In the genomic region with DNA sequence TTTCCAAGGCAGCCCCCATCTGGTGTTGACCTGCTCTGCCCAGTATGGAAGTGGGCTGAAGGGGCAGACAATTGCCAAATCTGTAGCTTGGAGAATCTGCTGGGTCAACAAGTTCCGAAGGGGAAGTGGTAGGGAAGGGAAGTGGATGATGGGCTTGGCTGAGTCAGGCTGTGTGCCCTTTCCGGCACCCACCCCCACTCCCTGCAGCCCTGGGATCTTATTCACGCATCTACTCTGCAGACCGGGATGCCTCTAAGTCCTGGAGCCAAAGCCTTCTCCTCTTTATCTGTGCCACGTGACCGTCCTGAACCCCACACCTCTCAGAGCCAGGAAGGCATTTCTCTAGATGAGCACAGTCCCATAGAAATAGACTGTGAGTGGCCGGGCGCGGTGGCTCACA, we compare ENCODE assay signal across 13 cellular contexts. TPM values are rescaled to one million over a fixed set of nuclear protein-coding genes. Genes with fewer than 3 reads are reported as not detected.
DNase-seq lines count a peak whose midpoint lies in the region; ATAC-seq, FAIRE-seq and TF ChIP-seq lines count a peak whose summit lies in the region.
"Had no signal": no experiment of that assay in that cellular context is flagged by ENCODE, and none has a peak within 500 bp of the region (broad histone marks: within the 10 kb centered on the region; RNA-seq: fewer than 3 reads in every experiment).

No MANE protein-coding gene starts in this region.

- FAIRE-seq in pancreas (lab: Jason Lieb, UNC): no peak

- TF ChIP-seq CTCF in heart left ventricle (IDR thresholded peaks at IDR 0.05): no peak
- no peak for TF ChIP-seq CTCF in pancreas (IDR thresholded peaks at IDR 0.05)

- ATAC-seq in heart left ventricle: peak; percentile 63 to 90 (median 84)
- peak in 3 of 4 donors; percentile 26 to 79 (median 74) for ATAC-seq in pancreas
- ATAC-seq in HG02571 (IDR thresholded peaks at IDR 0.05; ENCODE audit: unreplicated experiment): no peak
- ATAC-seq: activated CD4-positive, CD25-positive, alpha-beta regulatory T cell treated with anti-CD3 and anti-CD28 coated beads, Interleukin-2, amount 50 U/mL, for 24 hours had no signal

- intact Hi-C loops in heart left ventricle (cut with DNase I) (no loop called here), pancreas (cut with DNase I) (no loop called here)

- H3K36me3 ChIP-seq in heart left ventricle (peaks cover 0 to 14% (median 0%) of the 10 kb centered on the region in 9 donors), pancreas (no peaks in the 10 kb centered on the region)
- H3K36me3 ChIP-seq: BE2C, cardiac muscle cell had no signal

- DNase-seq in ELR (ENCODE audit: low read depth): peak; percentile 56
- DNase-seq in RPMI8226: peak; percentile 31
- DNase-seq in heart left ventricle: peak in 4 of 5 donors; percentile 44 to 66 (median 55)
- DNase-seq in pancreas: peak in 1 of 6 donors; percentile 49
- DNase-seq in NCI-H1105 (lab: John Stamatoyannopoulos, UW): no peak
- no peak for DNase-seq in stimulated activated CD8-positive, alpha-beta memory T cell treated with anti-CD3 and anti-CD28 coated beads, Interleukin-4, amount 100 ng/mL, for 48 hours
- no peak for DNase-seq in inferior parietal cortex (ENCODE audit: extremely low spot score)
- DNase-seq: BE2C, islet precursor cell, KG1 had no signal

- WGBS in heart left ventricle, 4 donors: 39 to 49% (median 41%) methylated on average over 9 of the region's 9 CpGs
- 45 to 68% methylated on average over 9 of the region's 9 CpGs for whole genome bisulfite sequencing in pancreas, 2 donors

- peak overlapping the region in 4 of 12 donors; percentile 12 to 38 (median 22) for H3K4me3 ChIP-seq in heart left ventricle
- no peak overlapping the region for H3K4me3 ChIP-seq in pancreas
- H3K4me3 ChIP-seq: cardiac muscle cell had no signal

- peaks cover 0 to 21% (median 0%) of the 10 kb centered on the region in 12 donors for H3K4me1 ChIP-seq in heart left ventricle
- no peaks in the 10 kb centered on the region for H3K4me1 ChIP-seq in pancreas
- H3K4me1 ChIP-seq: BE2C had no signal

- H3K27ac ChIP-seq in heart left ventricle (peak overlapping the region in 6 of 12 donors; percentile 19 to 91 (median 66)), pancreas (peak overlapping the region in 1 of 4 donors; percentile 57)
- H3K27ac ChIP-seq: cardiac muscle cell had no signal

- H3K9me3 ChIP-seq in heart left ventricle: no peaks in the 10 kb centered on the region
- no peaks in the 10 kb centered on the region for H3K9me3 ChIP-seq in pancreas
- H3K9me3 ChIP-seq: BE2C had no signal

- no peak for TF ChIP-seq POLR2A in heart left ventricle (IDR thresholded peaks at IDR 0.05)

- H3K27me3 ChIP-seq in heart left ventricle: peaks cover 0 to 22% (median 0%) of the 10 kb centered on the region in 9 donors
- H3K27me3 ChIP-seq in pancreas: no peaks in the 10 kb centered on the region
- H3K27me3 ChIP-seq: cardiac muscle cell had no signal

RNA-seq across cellular contexts. Expression of a gene that starts 7.5 kb away (rescaled TPM):
- total RNA-seq in heart left ventricle (1 to 10 TPM in 3 of 9 donors, under 1 TPM in 6; 0.12 to 3.3 (median 0.94) TPM), pancreas (1 to 10 TPM in 1 of 6 donors, under 1 TPM in 4, not detected in 1; 0.09 to 1.2 (median 0.69) TPM)
- polyA plus RNA-seq in heart left ventricle (under 1 TPM; 0.23 to 0.55 TPM), pancreas (under 1 TPM; 0.12 to 0.23 TPM)
- total RNA-seq: cardiac muscle cell had no signal
- polyA plus RNA-seq: cardiac muscle cell had no signal

RNA-seq across cellular contexts. Expression of a gene that starts 14.8 kb away (rescaled TPM):
- total RNA-seq in heart left ventricle (10 to 100 TPM in 3 of 9 donors, 1 to 10 TPM in 6; 3.0 to 37.9 (median 7.5) TPM), pancreas (10 to 100 TPM in 2 of 6 donors, 1 to 10 TPM in 4; 1.2 to 10.4 (median 4.5) TPM)
- polyA plus RNA-seq in heart left ventricle (1 to 10 TPM in 1 of 2 donors, under 1 TPM in 1; 0.80 to 5.6 TPM), pancreas (1 to 10 TPM; 2.3 to 4.1 TPM)
- total RNA-seq: cardiac muscle cell had no signal
- polyA plus RNA-seq: cardiac muscle cell had no signal

RNA-seq across cellular contexts. Expression of a gene that starts 24.6 kb away (rescaled TPM):
- total RNA-seq in heart left ventricle (10 to 100 TPM in 2 of 9 donors, 1 to 10 TPM in 7; 3.7 to 10.6 (median 6.7) TPM), pancreas (1 to 10 TPM; 3.5 to 9.9 (median 5.8) TPM)
- polyA plus RNA-seq in heart left ventricle (10 to 100 TPM in 1 of 2 donors, 1 to 10 TPM in 1; 6.1 to 13.3 TPM), pancreas (10 to 100 TPM; 16.7 to 23.5 TPM)

RNA-seq across cellular contexts. Expression of a gene that starts 49.8 kb away (rescaled TPM):
- total RNA-seq in heart left ventricle (10 to 100 TPM in 5 of 9 donors, 1 to 10 TPM in 4; 4.8 to 14.0 (median 10.3) TPM), pancreas (10 to 100 TPM; 10.6 to 37.7 (median 13.5) TPM)
- polyA plus RNA-seq in heart left ventricle (1 to 10 TPM; 7.4 to 8.3 TPM), pancreas (10 to 100 TPM; 25.6 to 29.7 TPM)

Comparison
In these comparisons a context has a peak if more than half of its experiments do, and no peak if none do; other contexts are left out.
1. DNase-seq: peak in ELR (single experiment), RPMI8226 (single experiment) and heart left ventricle (4 of 5); none in NCI-H1105 (single experiment), stimulated activated CD8-positive, alpha-beta memory T cell treated with anti-CD3 and anti-CD28 coated beads, Interleukin-4, amount 100 ng/mL, for 48 hours (single experiment) and inferior parietal cortex (single experiment).